Comparison of ENCODE assay signal across 19 cellular contexts in the genomic region with DNA sequence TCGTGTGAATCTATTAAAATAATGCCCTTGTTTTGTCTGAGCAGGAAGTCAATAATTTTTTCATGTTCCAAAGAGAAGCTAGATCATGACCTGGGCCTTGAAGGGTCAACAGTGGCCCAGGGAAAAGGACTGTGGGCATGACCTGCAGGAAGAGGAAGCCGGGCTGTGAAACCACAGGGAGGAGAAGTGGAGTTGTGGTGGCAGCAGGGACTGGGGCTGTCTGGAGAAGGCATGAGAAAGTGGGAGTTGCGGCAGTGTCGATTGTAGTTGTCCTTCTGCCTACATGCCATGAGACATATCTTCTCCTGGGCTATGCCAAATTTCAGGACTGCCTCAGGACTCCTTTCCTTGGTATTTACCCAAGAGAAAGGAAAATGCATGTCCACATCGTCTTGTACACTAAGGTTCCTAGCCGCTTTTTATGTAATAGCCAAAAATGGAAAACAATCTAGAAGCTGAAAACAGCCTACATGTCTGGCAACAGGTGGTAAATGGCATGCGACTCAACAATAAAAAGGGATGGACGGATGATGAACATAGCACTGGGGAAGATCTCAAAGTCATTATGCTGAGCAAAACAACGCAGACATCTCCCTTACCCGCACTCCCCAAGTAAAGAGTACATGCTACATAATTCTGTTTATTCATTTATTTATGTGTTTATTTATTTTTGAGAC. TPM values are rescaled to one million over a fixed set of nuclear protein-coding genes. Genes with fewer than 3 reads are reported as not detected.
DNase-seq lines count a peak whose midpoint lies in the region; ATAC-seq and TF ChIP-seq lines count a peak whose summit lies in the region.
"Had no signal": no experiment of that assay in that cellular context is flagged by ENCODE, and none has a peak within 500 bp of the region (broad histone marks: within the 10 kb centered on the region; RNA-seq: fewer than 3 reads in every experiment).

No MANE protein-coding gene starts in this region.

- intact Hi-C loops in psoas muscle (cut with DNase I): no loop called here

- DNase-seq in GF-D8 (lab: John Stamatoyannopoulos, UW): peak; percentile 37
- peak; percentile 62 for DNase-seq in SKM-1 (lab: John Stamatoyannopoulos, UW; ENCODE audit: unreplicated experiment)
- DNase-seq in left lobe of liver (ENCODE audit: low spot score): no peak
- peak; percentile 23 to 57 for DNase-seq in psoas muscle
- DNase-seq in NCI-H446 treated with DMSO at 0.1 percent for 48 hours (lab: John Stamatoyannopoulos, UW): no peak
- no peak for DNase-seq in NCI-H510A treated with DMSO at 0.1 percent for 48 hours (lab: John Stamatoyannopoulos, UW)
- DNase-seq in central memory CD4-positive, alpha-beta T cell: no peak
- no peak for DNase-seq in LoVo (ENCODE audit: low spot score)
- DNase-seq: activated CD4-positive, CD25-positive, alpha-beta regulatory T cell; activated effector memory CD4-positive, alpha-beta T cell treated with Interleukin-2 at 50 U/mL for 16 hours; dermis blood vessel endothelial cell; naive B cell; NCI-H1048; OCI-M1; stimulated activated naive CD4-positive, alpha-beta T cell; uterus had no signal

- no peak overlapping the region for H3K4me3 ChIP-seq in psoas muscle
- H3K4me3 ChIP-seq: GM23338, uterus had no signal

- ATAC-seq in left lobe of liver (peak; percentile 54), psoas muscle (peak in 1 of 4 donors; percentile 29)
- ATAC-seq: esophagus mucosa, GM23338 had no signal

- WGBS in psoas muscle, 3 donors: 72 to 77% (median 76%) methylated on average over 10 of the region's 10 CpGs

- H3K36me3 ChIP-seq in psoas muscle (ENCODE audit: insufficient read depth in 1 of 2, low read depth in 1 of 2): no peaks in the 10 kb centered on the region
- H3K36me3 ChIP-seq: uterus had no signal

- no peaks in the 10 kb centered on the region for H3K27me3 ChIP-seq in psoas muscle (ENCODE audit: insufficient read depth in 3 of 3, low read length in 2 of 3)
- H3K27me3 ChIP-seq: uterus had no signal

- H3K4me1 ChIP-seq in psoas muscle: peaks cover 4% of the 10 kb centered on the region

- TF ChIP-seq CTCF in psoas muscle (IDR thresholded peaks at IDR 0.05): no peak

- H3K9me3 ChIP-seq in psoas muscle: no peaks in the 10 kb centered on the region
- H3K9me3 ChIP-seq: uterus had no signal

- no peak overlapping the region for H3K27ac ChIP-seq in psoas muscle

RNA-seq across cellular contexts. Expression of gene PTTG2, which starts 13.6 kb away (rescaled TPM):
- total RNA-seq in left lobe of liver (not detected), psoas muscle (1 to 10 TPM in 1 of 4 donors, not detected in 3; 1.2 TPM)
- 1 to 10 TPM in 1 of 3 donors, under 1 TPM in 2; 0.10 to 3.9 (median 0.18) TPM for polyA plus RNA-seq in psoas muscle
- total RNA-seq: astrocyte, GM23338 had no signal

RNA-seq across cellular contexts. Expression of gene TBC1D1, which starts 55.8 kb away (rescaled TPM):
- total RNA-seq in left lobe of liver (28.0 TPM), psoas muscle (100 to 1,000 TPM in 1 of 4 donors, 10 to 100 TPM in 3; 37.1 to 120 (median 40.6) TPM)
- polyA plus RNA-seq in psoas muscle: 100 to 1,000 TPM in 1 of 3 donors, 10 to 100 TPM in 2; 18.1 to 130 (median 71.7) TPM

Comparison
In these comparisons a context has a peak if more than half of its experiments do, and no peak if none do; other contexts are left out.
1. DNase-seq: peak in GF-D8 (single experiment), SKM-1 (single experiment) and psoas muscle (2 of 2); none in left lobe of liver (single experiment), NCI-H446 treated with DMSO at 0.1 percent for 48 hours (single experiment), NCI-H510A treated with DMSO at 0.1 percent for 48 hours (single experiment), central memory CD4-positive, alpha-beta T cell (single experiment) and LoVo (single experiment).